Comparison of ENCODE assay signal across 1 cellular context in the genomic region with DNA sequence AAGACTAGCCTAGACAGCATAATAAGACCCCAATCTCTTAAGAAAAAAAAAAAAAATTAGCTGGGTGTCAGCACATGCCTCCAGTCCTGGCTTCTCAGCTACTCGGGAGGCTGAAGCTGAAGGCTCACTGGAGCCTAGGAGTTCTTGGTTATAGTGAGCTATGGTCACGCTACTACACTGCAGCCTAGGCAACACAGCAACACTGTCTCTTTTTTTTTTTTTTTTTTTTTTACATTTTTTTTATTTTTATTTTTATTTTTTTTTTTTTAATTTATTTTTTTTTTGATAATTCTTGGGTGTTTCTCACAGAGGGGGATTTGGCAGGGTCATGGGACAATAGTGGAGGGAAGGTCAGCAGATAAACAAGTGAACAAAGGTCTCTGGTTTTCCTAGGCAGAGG.
TF ChIP-seq lines count a peak whose summit lies in the region.

No MANE protein-coding gene starts in this region.

TF ChIP-seq in HepG2, 621 proteins besides CTCF, POLR2A, EP300 and RAD21:
- TF ChIP-seq ZFP36L1 (CRISPR knock-in tag; IDR thresholded peaks at IDR 0.05) (no peak), ZNF382 (CRISPR knock-in tag; IDR thresholded peaks at IDR 0.05; ENCODE audit: borderline replicate concordance) (no peak), BRD4 (CRISPR knock-in tag; IDR thresholded peaks at IDR 0.05) (no peak), ZNF253 (CRISPR knock-in tag; IDR thresholded peaks at IDR 0.05; ENCODE audit: borderline replicate concordance) (no peak), YEATS2 (CRISPR knock-in tag; IDR thresholded peaks at IDR 0.05; ENCODE audit: borderline replicate concordance) (no peak), TBX2 (CRISPR knock-in tag; IDR thresholded peaks at IDR 0.05; ENCODE audit: borderline replicate concordance) (no peak), ZNF10 (CRISPR knock-in tag; IDR thresholded peaks at IDR 0.05; ENCODE audit: borderline replicate concordance, low read depth) (no peak)
- TF ChIP-seq, protein P1, sequence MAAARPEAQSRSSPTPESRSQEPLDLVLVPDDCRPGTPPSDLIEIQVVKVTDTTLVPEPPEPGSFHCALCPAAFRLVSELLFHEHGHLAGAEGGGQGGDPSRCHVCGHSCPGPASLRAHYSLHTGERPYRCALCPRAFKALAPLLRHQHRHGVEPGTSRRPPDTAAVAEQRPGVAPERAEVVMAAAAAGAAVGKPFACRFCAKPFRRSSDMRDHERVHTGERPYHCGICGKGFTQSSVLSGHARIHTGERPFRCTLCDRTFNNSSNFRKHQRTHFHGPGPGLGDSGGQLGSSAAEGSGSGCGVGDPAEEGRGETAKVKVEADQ (CRISPR knock-in tag; IDR thresholded peaks at IDR 0.05; ENCODE audit: borderline replicate concordance), result no peak
- TF ChIP-seq, protein P2, sequence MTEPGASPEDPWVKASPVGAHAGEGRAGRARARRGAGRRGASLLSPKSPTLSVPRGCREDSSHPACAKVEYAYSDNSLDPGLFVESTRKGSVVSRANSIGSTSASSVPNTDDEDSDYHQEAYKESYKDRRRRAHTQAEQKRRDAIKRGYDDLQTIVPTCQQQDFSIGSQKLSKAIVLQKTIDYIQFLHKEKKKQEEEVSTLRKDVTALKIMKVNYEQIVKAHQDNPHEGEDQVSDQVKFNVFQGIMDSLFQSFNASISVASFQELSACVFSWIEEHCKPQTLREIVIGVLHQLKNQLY (CRISPR knock-in tag; IDR thresholded peaks at IDR 0.05), result no peak
- TF ChIP-seq, protein P3, sequence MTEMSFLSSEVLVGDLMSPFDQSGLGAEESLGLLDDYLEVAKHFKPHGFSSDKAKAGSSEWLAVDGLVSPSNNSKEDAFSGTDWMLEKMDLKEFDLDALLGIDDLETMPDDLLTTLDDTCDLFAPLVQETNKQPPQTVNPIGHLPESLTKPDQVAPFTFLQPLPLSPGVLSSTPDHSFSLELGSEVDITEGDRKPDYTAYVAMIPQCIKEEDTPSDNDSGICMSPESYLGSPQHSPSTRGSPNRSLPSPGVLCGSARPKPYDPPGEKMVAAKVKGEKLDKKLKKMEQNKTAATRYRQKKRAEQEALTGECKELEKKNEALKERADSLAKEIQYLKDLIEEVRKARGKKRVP (CRISPR knock-in tag; IDR thresholded peaks at IDR 0.05), result no peak
- TF ChIP-seq, protein P4, sequence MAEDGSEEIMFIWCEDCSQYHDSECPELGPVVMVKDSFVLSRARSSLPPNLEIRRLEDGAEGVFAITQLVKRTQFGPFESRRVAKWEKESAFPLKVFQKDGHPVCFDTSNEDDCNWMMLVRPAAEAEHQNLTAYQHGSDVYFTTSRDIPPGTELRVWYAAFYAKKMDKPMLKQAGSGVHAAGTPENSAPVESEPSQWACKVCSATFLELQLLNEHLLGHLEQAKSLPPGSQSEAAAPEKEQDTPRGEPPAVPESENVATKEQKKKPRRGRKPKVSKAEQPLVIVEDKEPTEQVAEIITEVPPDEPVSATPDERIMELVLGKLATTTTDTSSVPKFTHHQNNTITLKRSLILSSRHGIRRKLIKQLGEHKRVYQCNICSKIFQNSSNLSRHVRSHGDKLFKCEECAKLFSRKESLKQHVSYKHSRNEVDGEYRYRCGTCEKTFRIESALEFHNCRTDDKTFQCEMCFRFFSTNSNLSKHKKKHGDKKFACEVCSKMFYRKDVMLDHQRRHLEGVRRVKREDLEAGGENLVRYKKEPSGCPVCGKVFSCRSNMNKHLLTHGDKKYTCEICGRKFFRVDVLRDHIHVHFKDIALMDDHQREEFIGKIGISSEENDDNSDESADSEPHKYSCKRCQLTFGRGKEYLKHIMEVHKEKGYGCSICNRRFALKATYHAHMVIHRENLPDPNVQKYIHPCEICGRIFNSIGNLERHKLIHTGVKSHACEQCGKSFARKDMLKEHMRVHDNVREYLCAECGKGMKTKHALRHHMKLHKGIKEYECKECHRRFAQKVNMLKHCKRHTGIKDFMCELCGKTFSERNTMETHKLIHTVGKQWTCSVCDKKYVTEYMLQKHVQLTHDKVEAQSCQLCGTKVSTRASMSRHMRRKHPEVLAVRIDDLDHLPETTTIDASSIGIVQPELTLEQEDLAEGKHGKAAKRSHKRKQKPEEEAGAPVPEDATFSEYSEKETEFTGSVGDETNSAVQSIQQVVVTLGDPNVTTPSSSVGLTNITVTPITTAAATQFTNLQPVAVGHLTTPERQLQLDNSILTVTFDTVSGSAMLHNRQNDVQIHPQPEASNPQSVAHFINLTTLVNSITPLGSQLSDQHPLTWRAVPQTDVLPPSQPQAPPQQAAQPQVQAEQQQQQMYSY (CRISPR knock-in tag; IDR thresholded peaks at IDR 0.05), result no peak
- TF ChIP-seq, protein P5, sequence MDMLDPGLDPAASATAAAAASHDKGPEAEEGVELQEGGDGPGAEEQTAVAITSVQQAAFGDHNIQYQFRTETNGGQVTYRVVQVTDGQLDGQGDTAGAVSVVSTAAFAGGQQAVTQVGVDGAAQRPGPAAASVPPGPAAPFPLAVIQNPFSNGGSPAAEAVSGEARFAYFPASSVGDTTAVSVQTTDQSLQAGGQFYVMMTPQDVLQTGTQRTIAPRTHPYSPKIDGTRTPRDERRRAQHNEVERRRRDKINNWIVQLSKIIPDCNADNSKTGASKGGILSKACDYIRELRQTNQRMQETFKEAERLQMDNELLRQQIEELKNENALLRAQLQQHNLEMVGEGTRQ (IDR thresholded peaks at IDR 0.05; ENCODE audit: low read depth, low read length), result no peak
- TF ChIP-seq, protein P5 (CRISPR knock-in tag; IDR thresholded peaks at IDR 0.05; ENCODE audit: borderline replicate concordance), result no peak
- TF ChIP-seq, protein P6, sequence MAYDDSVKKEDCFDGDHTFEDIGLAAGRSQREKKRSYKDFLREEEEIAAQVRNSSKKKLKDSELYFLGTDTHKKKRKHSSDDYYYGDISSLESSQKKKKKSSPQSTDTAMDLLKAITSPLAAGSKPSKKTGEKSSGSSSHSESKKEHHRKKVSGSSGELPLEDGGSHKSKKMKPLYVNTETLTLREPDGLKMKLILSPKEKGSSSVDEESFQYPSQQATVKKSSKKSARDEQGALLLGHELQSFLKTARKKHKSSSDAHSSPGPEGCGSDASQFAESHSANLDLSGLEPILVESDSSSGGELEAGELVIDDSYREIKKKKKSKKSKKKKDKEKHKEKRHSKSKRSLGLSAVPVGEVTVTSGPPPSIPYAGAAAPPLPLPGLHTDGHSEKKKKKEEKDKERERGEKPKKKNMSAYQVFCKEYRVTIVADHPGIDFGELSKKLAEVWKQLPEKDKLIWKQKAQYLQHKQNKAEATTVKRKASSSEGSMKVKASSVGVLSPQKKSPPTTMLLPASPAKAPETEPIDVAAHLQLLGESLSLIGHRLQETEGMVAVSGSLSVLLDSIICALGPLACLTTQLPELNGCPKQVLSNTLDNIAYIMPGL (CRISPR knock-in tag; IDR thresholded peaks at IDR 0.05; ENCODE audit: borderline replicate concordance in 1 of 2, low read depth in 1 of 2), result no peak
